In genomic region chr19:30224689-30225606, GRCh38 we compare ENCODE assay signal across 8 cellular contexts.
DNase-seq lines count a peak whose midpoint lies in the region; ATAC-seq and TF ChIP-seq lines count a peak whose summit lies in the region.

No MANE protein-coding gene starts in this region.

- no peaks in the 10 kb centered on the region for H3K36me3 ChIP-seq in stomach smooth muscle (ENCODE audit: control insufficient read depth in 2 of 2, insufficient read depth in 2 of 2, low read length in 2 of 2)

- no peak overlapping the region for H3K9ac ChIP-seq in stomach smooth muscle (ENCODE audit: low read length in 2 of 2)

- H3K4me3 Mint-ChIP-seq in activated CD4-positive, alpha-beta T cell treated with anti-CD3 and anti-CD28 coated beads for 36 hours: peak overlapping the region; percentile 50
- peak overlapping the region; percentile 50 for H3K4me3 Mint-ChIP-seq in activated B cell treated with CpG ODN at 0.5 μM for 24 hours

- H3K4me1 ChIP-seq in stomach smooth muscle (ENCODE audit: control insufficient read depth, insufficient read depth, low read length): peaks cover 36% of the 10 kb centered on the region

- no peak overlapping the region for H3K27ac Mint-ChIP-seq in activated CD4-positive, alpha-beta T cell treated with anti-CD3 and anti-CD28 coated beads for 36 hours
- peak overlapping the region; percentile 27 for H3K27ac Mint-ChIP-seq in activated B cell treated with CpG ODN at 0.5 μM for 24 hours

- H3K4me1 Mint-ChIP-seq in activated CD4-positive, alpha-beta T cell treated with anti-CD3 and anti-CD28 coated beads for 36 hours: peaks cover 27% of the 10 kb centered on the region
- H3K4me1 Mint-ChIP-seq in activated B cell treated with CpG ODN at 0.5 μM for 24 hours: peaks cover 38% of the 10 kb centered on the region

- H3K4me3 ChIP-seq in iPS-18c (ENCODE audit: insufficient read depth, low read depth, low read length) (peak overlapping the region; percentile 36), stomach smooth muscle (ENCODE audit: low read length in 2 of 2) (peak overlapping the region; percentile 50 to 53)

- H3K27ac ChIP-seq in stomach smooth muscle (ENCODE audit: low read length): no peak overlapping the region

- no peak for TF ChIP-seq CTCF in activated B cell treated with CpG ODN at 0.5 μM for 24 hours (IDR thresholded peaks at IDR 0.05)

- H3K9me3 Mint-ChIP-seq in activated CD4-positive, alpha-beta T cell treated with anti-CD3 and anti-CD28 coated beads for 36 hours (ENCODE audit: low read depth): no peaks in the 10 kb centered on the region
- no peaks in the 10 kb centered on the region for H3K9me3 Mint-ChIP-seq in activated B cell treated with CpG ODN at 0.5 μM for 24 hours

- peaks cover 45 to 72% of the 10 kb centered on the region in 2 donors for H3K27me3 ChIP-seq in stomach smooth muscle (ENCODE audit: control insufficient read depth in 1 of 2, insufficient read depth in 2 of 2, low read length in 2 of 2)

- intact Hi-C loops in activated CD4-positive, alpha-beta T cell treated with anti-CD3 and anti-CD28 coated beads for 36 hours (cut with DNase I, micrococcal nuclease): loop anchor here (5.0 to 10.0 kb wide), 5 partner anchors 150 to 1127 kb away; partner anchors contain the start of genes URI1 (in 1 of the 2) and ZNF536 (in 1 of the 2)
- intact Hi-C loops in activated B cell treated with CpG ODN at 0.5 μM for 24 hours (cut with micrococcal nuclease): loop anchor here (5.0 to 10.0 kb wide), 3 partner anchors 70 to 280 kb away; partner anchors contain the start of gene URI1

- DNase-seq in activated CD4-positive, alpha-beta T cell treated with anti-CD3 and anti-CD28 coated beads for 36 hours: peak; percentile 34
- DNase-seq in activated CD4-positive, alpha-beta T cell treated with anti-CD3 and anti-CD28 coated beads, Interleukin-2, amount 50 U/mL, for 1 hour: no peak
- DNase-seq in activated B cell treated with CpG ODN at 0.5 μM for 24 hours: no peak

- H3K36me3 Mint-ChIP-seq in activated CD4-positive, alpha-beta T cell treated with anti-CD3 and anti-CD28 coated beads for 36 hours (ENCODE audit: low read depth): no peaks in the 10 kb centered on the region
- H3K36me3 Mint-ChIP-seq in activated B cell treated with CpG ODN at 0.5 μM for 24 hours (ENCODE audit: low read depth): no peaks in the 10 kb centered on the region

- H3K27me3 Mint-ChIP-seq in activated CD4-positive, alpha-beta T cell treated with anti-CD3 and anti-CD28 coated beads for 36 hours: peaks cover 61% of the 10 kb centered on the region
- H3K27me3 Mint-ChIP-seq in activated B cell treated with CpG ODN at 0.5 μM for 24 hours: peaks cover 50% of the 10 kb centered on the region

- peak; percentile 18 for ATAC-seq in activated CD4-positive, alpha-beta T cell treated with anti-CD3 and anti-CD28 coated beads for 36 hours
- ATAC-seq in activated B cell treated with CpG ODN at 0.5 μM for 24 hours (ENCODE audit: low read depth) (no peak), GM19463 (IDR thresholded peaks at IDR 0.05; ENCODE audit: unreplicated experiment) (no peak), GM18861 (IDR thresholded peaks at IDR 0.05; ENCODE audit: unreplicated experiment) (no peak), GM21447 (IDR thresholded peaks at IDR 0.05; ENCODE audit: unreplicated experiment) (no peak)

- POLR2A ChIA-PET in activated CD4-positive, alpha-beta T cell treated with anti-CD3 and anti-CD28 coated beads for 36 hours (lab: Charles Lee): no interaction called here
- POLR2A ChIA-PET in activated B cell treated with CpG ODN at 0.5 μM for 24 hours (lab: Charles Lee): no interaction called here

- no peaks in the 10 kb centered on the region for H3K9me3 ChIP-seq in iPS-18c (ENCODE audit: control insufficient read depth, insufficient read depth, low read length)
- no peaks in the 10 kb centered on the region for H3K9me3 ChIP-seq in stomach smooth muscle (ENCODE audit: control insufficient read depth in 2 of 2, low read length in 2 of 2)

- CTCF ChIA-PET in activated CD4-positive, alpha-beta T cell treated with anti-CD3 and anti-CD28 coated beads for 36 hours (lab: Charles Lee): interaction anchor here (0.6 kb wide), 1 partner anchor 696 kb away, joined by 3 read pairs; no protein-coding TSS in a partner anchor
- CTCF ChIA-PET in activated B cell treated with CpG ODN at 0.5 μM for 24 hours (lab: Charles Lee): no interaction called here
